Comparison of ENCODE assay signal across 24 cellular contexts in the genomic region with DNA sequence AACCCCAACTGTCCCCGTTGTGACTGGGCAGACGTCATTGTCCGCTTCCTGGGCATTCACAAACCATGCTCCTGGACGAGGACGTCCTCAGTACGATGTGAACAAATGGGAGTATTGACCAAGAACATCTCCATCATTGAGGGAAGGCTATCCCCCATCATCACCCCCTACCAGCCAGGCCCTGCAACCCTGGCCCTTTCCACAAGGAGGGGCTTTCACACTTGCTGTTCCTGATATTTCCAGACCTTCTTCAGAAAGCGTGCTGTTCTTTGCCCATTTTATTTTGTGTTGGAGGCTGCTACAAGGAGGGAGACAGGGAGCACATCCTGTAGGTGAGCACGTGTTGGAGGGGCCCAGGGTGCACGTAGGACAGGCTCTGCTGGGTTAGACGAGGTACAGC.
"Had no signal": no experiment of that assay in that cellular context is flagged by ENCODE, and none has a peak within 500 bp of the region (broad histone marks: within the 10 kb centered on the region; RNA-seq: fewer than 3 reads in every experiment).

No MANE protein-coding gene starts in this region.

- H2AFZ ChIP-seq: parathyroid adenoma had no signal

- FAIRE-seq: frontal cortex had no signal

- H3K27me3 Mint-ChIP-seq: effector memory CD8-positive, alpha-beta T cell; naive B cell; natural killer cell treated with Interleukin-12 subunit alpha and Interleukin-12 subunit beta and Interleukin-15 and Interleukin-18, amount 100 ng/mL, for 72 hours; progenitor cell of endocrine pancreas; stimulated activated naive CD8-positive, alpha-beta T cell treated with anti-CD3 and anti-CD28 coated beads, Interleukin-15, amount 100 ng/mL, for 72 hours had no signal

- H3K4me2 ChIP-seq: smooth muscle cell had no signal

- H3K36me3 Mint-ChIP-seq: naive B cell had no signal

- H3K9ac ChIP-seq: parathyroid adenoma had no signal

- H3K4me1 Mint-ChIP-seq: naive B cell; neural crest cell; stimulated activated naive CD8-positive, alpha-beta T cell treated with anti-CD3 and anti-CD28 coated beads, Interleukin-15, amount 100 ng/mL, for 72 hours had no signal

- H3K27me3 ChIP-seq: right atrium auricular region, suprapubic skin, transverse colon had no signal

- H3K4me3 ChIP-seq: coronary artery, lower lobe of right lung, mucosa of descending colon, right atrium auricular region, smooth muscle cell, suprapubic skin, transverse colon had no signal

- H3K27ac Mint-ChIP-seq: effector memory CD8-positive, alpha-beta T cell; natural killer cell treated with Interleukin-12 subunit alpha and Interleukin-12 subunit beta and Interleukin-15 and Interleukin-18, amount 100 ng/mL, for 72 hours; progenitor cell of endocrine pancreas; stimulated activated naive CD8-positive, alpha-beta T cell treated with anti-CD3 and anti-CD28 coated beads, Interleukin-15, amount 100 ng/mL, for 72 hours had no signal

- DNase-seq: dermis blood vessel endothelial cell; effector memory CD8-positive, alpha-beta T cell; hypothalamus; islet precursor cell; left ventricle myocardium superior; lower lobe of right lung; mucosa of descending colon; naive B cell; stimulated activated CD4-positive, alpha-beta T cell treated with anti-CD3 and anti-CD28 coated beads, Interleukin-12 subunit alpha, Interleukin-12 subunit beta, amount 100 ng/mL, for 4 hours; stimulated activated CD4-positive, alpha-beta T cell treated with anti-CD3 and anti-CD28 coated beads, Interleukin-1b, Interleukin-23, amount 100 ng/mL, for 48 hours; stimulated activated CD4-positive, alpha-beta T cell treated with anti-CD3 and anti-CD28 coated beads, Interleukin-4, amount 100 ng/mL, for 1 hour; stimulated activated CD8-positive, alpha-beta memory T cell treated with anti-CD3 and anti-CD28 coated beads, Interleukin-4, amount 100 ng/mL, for 48 hours; stimulated activated naive CD4-positive, alpha-beta T cell; stimulated activated naive CD8-positive, alpha-beta T cell treated with anti-CD3 and anti-CD28 coated beads, Interleukin-15, amount 100 ng/mL, for 72 hours; transverse colon had no signal

- H3K27ac ChIP-seq: coronary artery, lower lobe of right lung, parathyroid adenoma, right atrium auricular region, suprapubic skin, transverse colon had no signal

- H3K4me3 Mint-ChIP-seq: effector memory CD8-positive, alpha-beta T cell; naive B cell; natural killer cell treated with Interleukin-12 subunit alpha and Interleukin-12 subunit beta and Interleukin-15 and Interleukin-18, amount 100 ng/mL, for 72 hours; neural crest cell; stimulated activated naive CD8-positive, alpha-beta T cell treated with anti-CD3 and anti-CD28 coated beads, Interleukin-15, amount 100 ng/mL, for 72 hours had no signal

- H3K4me1 ChIP-seq: lower lobe of right lung, parathyroid adenoma, right atrium auricular region, suprapubic skin, transverse colon had no signal

- H3K79me2 ChIP-seq: parathyroid adenoma had no signal

- H3K36me3 ChIP-seq: lower lobe of right lung, right atrium auricular region, suprapubic skin, transverse colon had no signal
